1 cellular context compared by ENCODE assay signal in the genomic region with DNA sequence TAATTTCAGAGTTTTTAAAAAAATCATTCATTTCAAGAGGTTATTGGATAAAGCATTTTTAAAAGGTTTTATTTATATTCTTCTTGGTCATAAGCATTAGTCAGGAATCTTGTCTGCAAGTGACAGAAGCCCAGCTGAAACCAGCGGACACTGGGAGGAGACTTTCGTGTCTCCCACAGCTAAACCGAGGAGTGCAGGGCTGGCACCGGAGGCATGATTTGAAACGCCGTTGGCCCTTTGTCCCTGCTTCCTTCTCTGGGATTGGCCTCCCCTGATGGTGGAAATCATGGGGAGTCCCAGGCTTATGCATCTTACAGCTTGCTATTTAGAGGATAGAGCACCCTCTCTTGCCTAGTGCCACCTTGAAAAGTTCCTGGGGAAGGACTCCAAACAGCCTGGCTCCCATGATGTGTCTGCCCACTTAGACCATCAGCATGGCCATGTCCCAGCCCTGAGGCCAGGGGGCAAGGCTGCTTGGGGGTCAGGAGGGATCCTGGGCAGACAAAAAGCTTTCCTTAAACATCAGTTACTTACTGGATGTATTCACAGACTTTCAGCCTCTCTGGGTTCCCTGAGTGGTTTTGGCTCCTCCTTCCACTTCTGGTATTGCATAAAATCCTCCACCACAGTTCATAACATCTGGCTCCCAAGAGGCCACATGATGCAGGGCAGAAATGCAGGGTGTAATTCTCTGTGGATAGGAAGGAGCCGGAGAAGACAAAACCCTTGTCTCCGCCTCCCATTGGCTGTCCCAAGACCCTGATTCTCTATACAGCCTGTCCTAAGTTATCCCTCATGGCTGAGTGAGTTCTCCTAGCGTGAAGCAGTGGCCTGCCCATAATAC.
TF ChIP-seq lines count a peak whose summit lies in the region.

No MANE protein-coding gene starts in this region.

TF ChIP-seq in GM23338, 12 proteins besides CTCF, POLR2A, EP300 and RAD21 (continued from another document):
- TF ChIP-seq, protein P1, sequence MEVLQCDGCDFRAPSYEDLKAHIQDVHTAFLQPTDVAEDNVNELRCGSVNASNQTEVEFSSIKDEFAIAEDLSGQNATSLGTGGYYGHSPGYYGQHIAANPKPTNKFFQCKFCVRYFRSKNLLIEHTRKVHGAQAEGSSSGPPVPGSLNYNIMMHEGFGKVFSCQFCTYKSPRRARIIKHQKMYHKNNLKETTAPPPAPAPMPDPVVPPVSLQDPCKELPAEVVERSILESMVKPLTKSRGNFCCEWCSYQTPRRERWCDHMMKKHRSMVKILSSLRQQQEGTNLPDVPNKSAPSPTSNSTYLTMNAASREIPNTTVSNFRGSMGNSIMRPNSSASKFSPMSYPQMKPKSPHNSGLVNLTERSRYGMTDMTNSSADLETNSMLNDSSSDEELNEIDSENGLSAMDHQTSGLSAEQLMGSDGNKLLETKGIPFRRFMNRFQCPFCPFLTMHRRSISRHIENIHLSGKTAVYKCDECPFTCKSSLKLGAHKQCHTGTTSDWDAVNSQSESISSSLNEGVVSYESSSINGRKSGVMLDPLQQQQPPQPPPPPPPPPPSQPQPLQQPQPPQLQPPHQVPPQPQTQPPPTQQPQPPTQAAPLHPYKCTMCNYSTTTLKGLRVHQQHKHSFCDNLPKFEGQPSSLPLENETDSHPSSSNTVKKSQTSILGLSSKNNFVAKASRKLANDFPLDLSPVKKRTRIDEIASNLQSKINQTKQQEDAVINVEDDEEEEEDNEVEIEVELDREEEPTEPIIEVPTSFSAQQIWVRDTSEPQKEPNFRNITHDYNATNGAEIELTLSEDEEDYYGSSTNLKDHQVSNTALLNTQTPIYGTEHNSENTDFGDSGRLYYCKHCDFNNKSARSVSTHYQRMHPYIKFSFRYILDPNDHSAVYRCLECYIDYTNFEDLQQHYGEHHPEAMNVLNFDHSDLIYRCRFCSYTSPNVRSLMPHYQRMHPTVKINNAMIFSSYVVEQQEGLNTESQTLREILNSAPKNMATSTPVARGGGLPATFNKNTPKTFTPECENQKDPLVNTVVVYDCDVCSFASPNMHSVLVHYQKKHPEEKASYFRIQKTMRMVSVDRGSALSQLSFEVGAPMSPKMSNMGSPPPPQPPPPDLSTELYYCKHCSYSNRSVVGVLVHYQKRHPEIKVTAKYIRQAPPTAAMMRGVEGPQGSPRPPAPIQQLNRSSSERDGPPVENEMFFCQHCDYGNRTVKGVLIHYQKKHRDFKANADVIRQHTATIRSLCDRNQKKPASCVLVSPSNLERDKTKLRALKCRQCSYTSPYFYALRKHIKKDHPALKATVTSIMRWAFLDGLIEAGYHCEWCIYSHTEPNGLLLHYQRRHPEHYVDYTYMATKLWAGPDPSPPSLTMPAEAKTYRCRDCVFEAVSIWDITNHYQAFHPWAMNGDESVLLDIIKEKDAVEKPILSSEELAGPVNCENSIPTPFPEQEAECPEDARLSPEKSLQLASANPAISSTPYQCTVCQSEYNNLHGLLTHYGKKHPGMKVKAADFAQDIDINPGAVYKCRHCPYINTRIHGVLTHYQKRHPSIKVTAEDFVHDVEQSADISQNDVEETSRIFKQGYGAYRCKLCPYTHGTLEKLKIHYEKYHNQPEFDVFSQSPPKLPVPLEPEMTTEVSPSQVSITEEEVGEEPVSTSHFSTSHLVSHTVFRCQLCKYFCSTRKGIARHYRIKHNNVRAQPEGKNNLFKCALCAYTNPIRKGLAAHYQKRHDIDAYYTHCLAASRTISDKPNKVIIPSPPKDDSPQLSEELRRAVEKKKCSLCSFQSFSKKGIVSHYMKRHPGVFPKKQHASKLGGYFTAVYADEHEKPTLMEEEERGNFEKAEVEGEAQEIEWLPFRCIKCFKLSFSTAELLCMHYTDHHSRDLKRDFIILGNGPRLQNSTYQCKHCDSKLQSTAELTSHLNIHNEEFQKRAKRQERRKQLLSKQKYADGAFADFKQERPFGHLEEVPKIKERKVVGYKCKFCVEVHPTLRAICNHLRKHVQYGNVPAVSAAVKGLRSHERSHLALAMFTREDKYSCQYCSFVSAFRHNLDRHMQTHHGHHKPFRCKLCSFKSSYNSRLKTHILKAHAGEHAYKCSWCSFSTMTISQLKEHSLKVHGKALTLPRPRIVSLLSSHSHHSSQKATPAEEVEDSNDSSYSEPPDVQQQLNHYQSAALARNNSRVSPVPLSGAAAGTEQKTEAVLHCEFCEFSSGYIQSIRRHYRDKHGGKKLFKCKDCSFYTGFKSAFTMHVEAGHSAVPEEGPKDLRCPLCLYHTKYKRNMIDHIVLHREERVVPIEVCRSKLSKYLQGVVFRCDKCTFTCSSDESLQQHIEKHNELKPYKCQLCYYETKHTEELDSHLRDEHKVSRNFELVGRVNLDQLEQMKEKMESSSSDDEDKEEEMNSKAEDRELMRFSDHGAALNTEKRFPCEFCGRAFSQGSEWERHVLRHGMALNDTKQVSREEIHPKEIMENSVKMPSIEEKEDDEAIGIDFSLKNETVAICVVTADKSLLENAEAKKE (CRISPR knock-in tag; IDR thresholded peaks at IDR 0.05), result no peak
- TF ChIP-seq ZNF331 (CRISPR knock-in tag; IDR thresholded peaks at IDR 0.05; ENCODE audit: low read depth), result no peak
- no peak for TF ChIP-seq JUNB (IDR thresholded peaks at IDR 0.05; ENCODE audit: unreplicated experiment)
- TF ChIP-seq, protein P2, sequence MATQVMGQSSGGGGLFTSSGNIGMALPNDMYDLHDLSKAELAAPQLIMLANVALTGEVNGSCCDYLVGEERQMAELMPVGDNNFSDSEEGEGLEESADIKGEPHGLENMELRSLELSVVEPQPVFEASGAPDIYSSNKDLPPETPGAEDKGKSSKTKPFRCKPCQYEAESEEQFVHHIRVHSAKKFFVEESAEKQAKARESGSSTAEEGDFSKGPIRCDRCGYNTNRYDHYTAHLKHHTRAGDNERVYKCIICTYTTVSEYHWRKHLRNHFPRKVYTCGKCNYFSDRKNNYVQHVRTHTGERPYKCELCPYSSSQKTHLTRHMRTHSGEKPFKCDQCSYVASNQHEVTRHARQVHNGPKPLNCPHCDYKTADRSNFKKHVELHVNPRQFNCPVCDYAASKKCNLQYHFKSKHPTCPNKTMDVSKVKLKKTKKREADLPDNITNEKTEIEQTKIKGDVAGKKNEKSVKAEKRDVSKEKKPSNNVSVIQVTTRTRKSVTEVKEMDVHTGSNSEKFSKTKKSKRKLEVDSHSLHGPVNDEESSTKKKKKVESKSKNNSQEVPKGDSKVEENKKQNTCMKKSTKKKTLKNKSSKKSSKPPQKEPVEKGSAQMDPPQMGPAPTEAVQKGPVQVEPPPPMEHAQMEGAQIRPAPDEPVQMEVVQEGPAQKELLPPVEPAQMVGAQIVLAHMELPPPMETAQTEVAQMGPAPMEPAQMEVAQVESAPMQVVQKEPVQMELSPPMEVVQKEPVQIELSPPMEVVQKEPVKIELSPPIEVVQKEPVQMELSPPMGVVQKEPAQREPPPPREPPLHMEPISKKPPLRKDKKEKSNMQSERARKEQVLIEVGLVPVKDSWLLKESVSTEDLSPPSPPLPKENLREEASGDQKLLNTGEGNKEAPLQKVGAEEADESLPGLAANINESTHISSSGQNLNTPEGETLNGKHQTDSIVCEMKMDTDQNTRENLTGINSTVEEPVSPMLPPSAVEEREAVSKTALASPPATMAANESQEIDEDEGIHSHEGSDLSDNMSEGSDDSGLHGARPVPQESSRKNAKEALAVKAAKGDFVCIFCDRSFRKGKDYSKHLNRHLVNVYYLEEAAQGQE (IDR thresholded peaks at IDR 0.05; ENCODE audit: unreplicated experiment), result no peak
- TF ChIP-seq STAT1 (IDR thresholded peaks at IDR 0.05; ENCODE audit: unreplicated experiment), result no peak
- TF ChIP-seq ZNF114 (CRISPR knock-in tag; IDR thresholded peaks at IDR 0.05), result no peak
- no peak for TF ChIP-seq EZH2phosphoT487 (IDR thresholded peaks at IDR 0.05; ENCODE audit: unreplicated experiment)
- no peak for TF ChIP-seq NANOG (IDR thresholded peaks at IDR 0.05; ENCODE audit: borderline replicate concordance)
- TF ChIP-seq POLR2AphosphoS5 (IDR thresholded peaks at IDR 0.05; ENCODE audit: low read depth), result no peak
